ENCODE assay signal across 1 cellular context in genomic region chr11:2173150-2173693, GRCh38.
TF ChIP-seq lines count a peak whose summit lies in the region.

No MANE protein-coding gene starts in this region.

TF ChIP-seq in GM23338, 12 proteins besides CTCF, POLR2A, EP300 and RAD21:
- TF ChIP-seq REST (IDR thresholded peaks at IDR 0.05; ENCODE audit: unreplicated experiment) = no peak
- no peak for TF ChIP-seq EZH2 (IDR thresholded peaks at IDR 0.05; ENCODE audit: low read depth, unreplicated experiment)
- no peak for TF ChIP-seq JUNB (IDR thresholded peaks at IDR 0.05; ENCODE audit: unreplicated experiment)
- no peak for TF ChIP-seq ETS1 (IDR thresholded peaks at IDR 0.05)
- TF ChIP-seq CREB1 (CRISPR knock-in tag; IDR thresholded peaks at IDR 0.05; ENCODE audit: low read depth) = no peak
- TF ChIP-seq, protein P1, sequence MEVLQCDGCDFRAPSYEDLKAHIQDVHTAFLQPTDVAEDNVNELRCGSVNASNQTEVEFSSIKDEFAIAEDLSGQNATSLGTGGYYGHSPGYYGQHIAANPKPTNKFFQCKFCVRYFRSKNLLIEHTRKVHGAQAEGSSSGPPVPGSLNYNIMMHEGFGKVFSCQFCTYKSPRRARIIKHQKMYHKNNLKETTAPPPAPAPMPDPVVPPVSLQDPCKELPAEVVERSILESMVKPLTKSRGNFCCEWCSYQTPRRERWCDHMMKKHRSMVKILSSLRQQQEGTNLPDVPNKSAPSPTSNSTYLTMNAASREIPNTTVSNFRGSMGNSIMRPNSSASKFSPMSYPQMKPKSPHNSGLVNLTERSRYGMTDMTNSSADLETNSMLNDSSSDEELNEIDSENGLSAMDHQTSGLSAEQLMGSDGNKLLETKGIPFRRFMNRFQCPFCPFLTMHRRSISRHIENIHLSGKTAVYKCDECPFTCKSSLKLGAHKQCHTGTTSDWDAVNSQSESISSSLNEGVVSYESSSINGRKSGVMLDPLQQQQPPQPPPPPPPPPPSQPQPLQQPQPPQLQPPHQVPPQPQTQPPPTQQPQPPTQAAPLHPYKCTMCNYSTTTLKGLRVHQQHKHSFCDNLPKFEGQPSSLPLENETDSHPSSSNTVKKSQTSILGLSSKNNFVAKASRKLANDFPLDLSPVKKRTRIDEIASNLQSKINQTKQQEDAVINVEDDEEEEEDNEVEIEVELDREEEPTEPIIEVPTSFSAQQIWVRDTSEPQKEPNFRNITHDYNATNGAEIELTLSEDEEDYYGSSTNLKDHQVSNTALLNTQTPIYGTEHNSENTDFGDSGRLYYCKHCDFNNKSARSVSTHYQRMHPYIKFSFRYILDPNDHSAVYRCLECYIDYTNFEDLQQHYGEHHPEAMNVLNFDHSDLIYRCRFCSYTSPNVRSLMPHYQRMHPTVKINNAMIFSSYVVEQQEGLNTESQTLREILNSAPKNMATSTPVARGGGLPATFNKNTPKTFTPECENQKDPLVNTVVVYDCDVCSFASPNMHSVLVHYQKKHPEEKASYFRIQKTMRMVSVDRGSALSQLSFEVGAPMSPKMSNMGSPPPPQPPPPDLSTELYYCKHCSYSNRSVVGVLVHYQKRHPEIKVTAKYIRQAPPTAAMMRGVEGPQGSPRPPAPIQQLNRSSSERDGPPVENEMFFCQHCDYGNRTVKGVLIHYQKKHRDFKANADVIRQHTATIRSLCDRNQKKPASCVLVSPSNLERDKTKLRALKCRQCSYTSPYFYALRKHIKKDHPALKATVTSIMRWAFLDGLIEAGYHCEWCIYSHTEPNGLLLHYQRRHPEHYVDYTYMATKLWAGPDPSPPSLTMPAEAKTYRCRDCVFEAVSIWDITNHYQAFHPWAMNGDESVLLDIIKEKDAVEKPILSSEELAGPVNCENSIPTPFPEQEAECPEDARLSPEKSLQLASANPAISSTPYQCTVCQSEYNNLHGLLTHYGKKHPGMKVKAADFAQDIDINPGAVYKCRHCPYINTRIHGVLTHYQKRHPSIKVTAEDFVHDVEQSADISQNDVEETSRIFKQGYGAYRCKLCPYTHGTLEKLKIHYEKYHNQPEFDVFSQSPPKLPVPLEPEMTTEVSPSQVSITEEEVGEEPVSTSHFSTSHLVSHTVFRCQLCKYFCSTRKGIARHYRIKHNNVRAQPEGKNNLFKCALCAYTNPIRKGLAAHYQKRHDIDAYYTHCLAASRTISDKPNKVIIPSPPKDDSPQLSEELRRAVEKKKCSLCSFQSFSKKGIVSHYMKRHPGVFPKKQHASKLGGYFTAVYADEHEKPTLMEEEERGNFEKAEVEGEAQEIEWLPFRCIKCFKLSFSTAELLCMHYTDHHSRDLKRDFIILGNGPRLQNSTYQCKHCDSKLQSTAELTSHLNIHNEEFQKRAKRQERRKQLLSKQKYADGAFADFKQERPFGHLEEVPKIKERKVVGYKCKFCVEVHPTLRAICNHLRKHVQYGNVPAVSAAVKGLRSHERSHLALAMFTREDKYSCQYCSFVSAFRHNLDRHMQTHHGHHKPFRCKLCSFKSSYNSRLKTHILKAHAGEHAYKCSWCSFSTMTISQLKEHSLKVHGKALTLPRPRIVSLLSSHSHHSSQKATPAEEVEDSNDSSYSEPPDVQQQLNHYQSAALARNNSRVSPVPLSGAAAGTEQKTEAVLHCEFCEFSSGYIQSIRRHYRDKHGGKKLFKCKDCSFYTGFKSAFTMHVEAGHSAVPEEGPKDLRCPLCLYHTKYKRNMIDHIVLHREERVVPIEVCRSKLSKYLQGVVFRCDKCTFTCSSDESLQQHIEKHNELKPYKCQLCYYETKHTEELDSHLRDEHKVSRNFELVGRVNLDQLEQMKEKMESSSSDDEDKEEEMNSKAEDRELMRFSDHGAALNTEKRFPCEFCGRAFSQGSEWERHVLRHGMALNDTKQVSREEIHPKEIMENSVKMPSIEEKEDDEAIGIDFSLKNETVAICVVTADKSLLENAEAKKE (CRISPR knock-in tag; IDR thresholded peaks at IDR 0.05) = no peak
- no peak for TF ChIP-seq POLR2AphosphoS5 (IDR thresholded peaks at IDR 0.05; ENCODE audit: low read depth)
- TF ChIP-seq STAT1 (IDR thresholded peaks at IDR 0.05; ENCODE audit: unreplicated experiment) = no peak
- no peak for TF ChIP-seq ZNF114 (CRISPR knock-in tag; IDR thresholded peaks at IDR 0.05)
- no peak for TF ChIP-seq NANOG (IDR thresholded peaks at IDR 0.05; ENCODE audit: borderline replicate concordance)
- no peak for TF ChIP-seq EZH2phosphoT487 (IDR thresholded peaks at IDR 0.05; ENCODE audit: unreplicated experiment)
- TF ChIP-seq ZNF331 (CRISPR knock-in tag; IDR thresholded peaks at IDR 0.05; ENCODE audit: low read depth) = no peak
TF ChIP-seq in GM23338: peak in this region for 0.
